Comparison of ENCODE assay signal across 9 cellular contexts in the genomic region with DNA sequence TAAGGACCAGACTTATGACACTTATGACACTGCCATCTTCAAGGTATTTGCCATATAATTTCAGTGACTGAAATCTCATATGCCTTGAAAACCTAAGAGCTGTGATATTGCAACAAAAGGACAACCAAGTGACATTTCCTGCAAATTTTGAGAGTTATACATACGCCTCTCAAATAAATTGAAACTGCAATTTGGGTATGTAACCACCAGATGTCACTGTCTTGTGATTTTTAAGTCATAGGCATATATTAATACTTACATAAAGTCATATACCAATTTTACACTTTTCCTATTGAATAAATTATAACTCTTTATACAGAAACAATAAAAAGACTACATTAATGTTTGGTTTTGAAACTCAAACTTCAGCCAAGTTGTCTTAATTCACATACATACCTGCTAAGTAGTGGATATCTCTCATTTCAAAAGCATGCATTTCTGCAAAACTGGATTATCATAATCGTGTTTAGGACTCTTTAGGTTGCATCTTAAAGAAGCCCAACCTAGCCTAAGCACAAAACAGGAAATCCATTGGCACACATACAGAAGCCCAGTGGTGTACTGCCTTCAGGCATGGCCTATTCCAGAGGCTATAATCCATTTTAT.
DNase-seq lines count a peak whose midpoint lies in the region; ATAC-seq and TF ChIP-seq lines count a peak whose summit lies in the region.
"Had no signal": no experiment of that assay in that cellular context is flagged by ENCODE, and none has a peak within 500 bp of the region (broad histone marks: within the 10 kb centered on the region; RNA-seq: fewer than 3 reads in every experiment).

No MANE protein-coding gene starts in this region.

- no peak overlapping the region for H3K27ac ChIP-seq in heart right ventricle

- intact Hi-C loops in heart right ventricle (cut with DNase I) (no loop called here), cardiac septum (cut with DNase I) (no loop called here)

- no peaks in the 10 kb centered on the region for H3K36me3 ChIP-seq in heart right ventricle

- CTCF ChIA-PET in activated naive CD4-positive, alpha-beta T cell treated with anti-CD3 and anti-CD28 coated beads, Interleukin-2, amount 10 ng/mL, durations not matched to agents 7 days and 5 days (lab: Charles Lee) = no interaction called here

- 76 to 83% methylated on average over 2 of the region's 2 CpGs for WGBS in heart right ventricle, 2 donors

- H3K27me3 Mint-ChIP-seq in stimulated activated memory B cell treated with anti-CD40 and anti-IgM and Interleukin-4, amounts not matched to agents 10 μg/mL and 1 μg/mL and 100 μg/mL, for 72 hours = peaks cover 8% of the 10 kb centered on the region
- no peaks in the 10 kb centered on the region for H3K27me3 Mint-ChIP-seq in activated naive CD4-positive, alpha-beta T cell treated with anti-CD3 and anti-CD28 coated beads, Interleukin-2, amount 10 ng/mL, durations not matched to agents 7 days and 5 days

- H3K9me3 Mint-ChIP-seq in stimulated activated memory B cell treated with anti-CD40 and anti-IgM and Interleukin-4, amounts not matched to agents 10 μg/mL and 1 μg/mL and 100 μg/mL, for 72 hours = no peaks in the 10 kb centered on the region
- H3K9me3 Mint-ChIP-seq in activated naive CD4-positive, alpha-beta T cell treated with anti-CD3 and anti-CD28 coated beads, Interleukin-2, amount 10 ng/mL, durations not matched to agents 7 days and 5 days = no peaks in the 10 kb centered on the region

- H3K36me3 Mint-ChIP-seq in stimulated activated memory B cell treated with anti-CD40 and anti-IgM and Interleukin-4, amounts not matched to agents 10 μg/mL and 1 μg/mL and 100 μg/mL, for 72 hours = no peaks in the 10 kb centered on the region
- H3K36me3 Mint-ChIP-seq in activated naive CD4-positive, alpha-beta T cell treated with anti-CD3 and anti-CD28 coated beads, Interleukin-2, amount 10 ng/mL, durations not matched to agents 7 days and 5 days = no peaks in the 10 kb centered on the region

- no peaks in the 10 kb centered on the region for H3K4me1 Mint-ChIP-seq in stimulated activated memory B cell treated with anti-CD40 and anti-IgM and Interleukin-4, amounts not matched to agents 10 μg/mL and 1 μg/mL and 100 μg/mL, for 72 hours
- H3K4me1 Mint-ChIP-seq in activated naive CD4-positive, alpha-beta T cell treated with anti-CD3 and anti-CD28 coated beads, Interleukin-2, amount 10 ng/mL, durations not matched to agents 7 days and 5 days = no peaks in the 10 kb centered on the region

- H3K27ac Mint-ChIP-seq in stimulated activated memory B cell treated with anti-CD40 and anti-IgM and Interleukin-4, amounts not matched to agents 10 μg/mL and 1 μg/mL and 100 μg/mL, for 72 hours = no peak overlapping the region
- no peak overlapping the region for H3K27ac Mint-ChIP-seq in activated naive CD4-positive, alpha-beta T cell treated with anti-CD3 and anti-CD28 coated beads, Interleukin-2, amount 10 ng/mL, durations not matched to agents 7 days and 5 days

- DNase-seq in heart right ventricle = no peak
- no peak for DNase-seq in cardiac septum (ENCODE audit: low spot score)
- DNase-seq in NCI-H82 treated with DMSO at 0.1 percent for 48 hours (lab: John Stamatoyannopoulos, UW; ENCODE audit: unreplicated experiment) = peak; percentile 19
- peak; percentile 51 to 72 for DNase-seq in erythroblast (lab: John Stamatoyannopoulos, UW)
- DNase-seq in NCI-H510A (lab: John Stamatoyannopoulos, UW) = no peak
- no peak for DNase-seq in NCI-H2196 treated with DMSO at 0.1 percent for 48 hours (lab: John Stamatoyannopoulos, UW; ENCODE audit: unreplicated experiment)
- no peak for DNase-seq in activated naive CD4-positive, alpha-beta T cell treated with anti-CD3 and anti-CD28 coated beads, Interleukin-2, amount 10 ng/mL, durations not matched to agents 7 days and 5 days
- DNase-seq: activated T-cell treated with anti-CD3 and anti-CD28 coated beads, Interleukin-2, amount 50 U/mL, for 1 hour had no signal

- no peaks in the 10 kb centered on the region for H3K27me3 ChIP-seq in heart right ventricle

- no peak for TF ChIP-seq POLR2A in erythroblast (IDR thresholded peaks at IDR 0.05; ENCODE audit: low read length)

- H3K4me3 Mint-ChIP-seq in stimulated activated memory B cell treated with anti-CD40 and anti-IgM and Interleukin-4, amounts not matched to agents 10 μg/mL and 1 μg/mL and 100 μg/mL, for 72 hours = no peak overlapping the region
- H3K4me3 Mint-ChIP-seq in activated naive CD4-positive, alpha-beta T cell treated with anti-CD3 and anti-CD28 coated beads, Interleukin-2, amount 10 ng/mL, durations not matched to agents 7 days and 5 days = no peak overlapping the region

- H3K4me3 ChIP-seq in heart right ventricle = no peak overlapping the region

- ATAC-seq in heart right ventricle = no peak
- ATAC-seq in stimulated activated memory B cell treated with anti-CD40 and anti-IgM and Interleukin-4, amounts not matched to agents 10 μg/mL and 1 μg/mL and 100 μg/mL, for 72 hours = no peak

- peaks cover 0 to 12% (median 4%) of the 10 kb centered on the region in 11 donors for H3K9me3 ChIP-seq in heart right ventricle

- H3K4me1 ChIP-seq in heart right ventricle = no peaks in the 10 kb centered on the region

- peak in 7 of 9 donors; percentile 11 to 44 (median 33) for TF ChIP-seq CTCF in heart right ventricle (IDR thresholded peaks at IDR 0.05)

Comparison
In these comparisons a context has a peak if more than half of its experiments do, and no peak if none do; other contexts are left out.
1. DNase-seq: peak in NCI-H82 treated with DMSO at 0.1 percent for 48 hours (single experiment) and erythroblast (2 of 2); none in heart right ventricle (0 of 2), cardiac septum (single experiment), NCI-H510A (single experiment), NCI-H2196 treated with DMSO at 0.1 percent for 48 hours (single experiment) and activated naive CD4-positive, alpha-beta T cell treated with anti-CD3 and anti-CD28 coated beads, Interleukin-2, amount 10 ng/mL, durations not matched to agents 7 days and 5 days (single experiment).